ENCODE assay signal across 9 cellular contexts in the genomic region with DNA sequence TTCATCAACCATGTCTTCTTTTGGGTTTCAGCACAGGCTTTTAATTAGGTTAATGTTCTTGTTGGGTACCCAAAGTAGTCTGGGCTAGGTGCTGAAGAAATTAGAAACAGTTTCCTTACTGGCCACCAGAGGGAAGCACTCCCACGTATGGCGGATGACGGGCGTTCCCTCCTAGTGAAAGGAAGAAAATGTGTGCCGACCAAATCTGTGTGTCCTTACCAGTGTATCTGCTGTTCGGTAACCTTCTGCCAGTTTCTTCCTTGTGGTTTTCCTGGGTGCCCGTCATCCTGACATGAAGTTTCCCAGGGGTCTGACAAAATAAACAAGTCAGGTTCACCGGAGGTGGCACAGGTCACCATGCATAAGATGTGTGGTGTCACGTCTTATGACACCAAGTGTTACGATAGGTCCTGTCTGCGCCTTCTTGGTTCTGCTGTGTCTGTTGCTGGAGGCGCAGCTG. TPM values are rescaled to one million over a fixed set of nuclear protein-coding genes. Genes with fewer than 3 reads are reported as not detected.
DNase-seq lines count a peak whose midpoint lies in the region; ATAC-seq and TF ChIP-seq lines count a peak whose summit lies in the region.
"Had no signal": no experiment of that assay in that cellular context is flagged by ENCODE, and none has a peak within 500 bp of the region (broad histone marks: within the 10 kb centered on the region; RNA-seq: fewer than 3 reads in every experiment).

No MANE protein-coding gene starts in this region.

- H3K4me3 Mint-ChIP-seq in activated naive CD4-positive, alpha-beta T cell treated with anti-CD3 and anti-CD28 coated beads, Interleukin-2, amount 10 ng/mL, durations not matched to agents 7 days and 5 days = no peak overlapping the region

- no peaks in the 10 kb centered on the region for H3K27me3 Mint-ChIP-seq in activated naive CD4-positive, alpha-beta T cell treated with anti-CD3 and anti-CD28 coated beads, Interleukin-2, amount 10 ng/mL, durations not matched to agents 7 days and 5 days

- ATAC-seq in Right ventricle myocardium inferior (peak; percentile 83), SK-N-SH treated with all-trans-retinoic acid at 6 μM for 48 hours (peak; percentile 97)

- CTCF ChIA-PET in activated naive CD4-positive, alpha-beta T cell treated with anti-CD3 and anti-CD28 coated beads, Interleukin-2, amount 10 ng/mL, durations not matched to agents 7 days and 5 days (lab: Charles Lee) = interaction anchor here (0.7 to 4.0 kb wide), 10 partner anchors 12 to 434 kb away, joined by 3 to 30 read pairs (median 4); a partner anchor contains a TSS

- peaks cover 5% of the 10 kb centered on the region for H3K4me1 Mint-ChIP-seq in activated naive CD4-positive, alpha-beta T cell treated with anti-CD3 and anti-CD28 coated beads, Interleukin-2, amount 10 ng/mL, durations not matched to agents 7 days and 5 days

- H3K9me3 Mint-ChIP-seq in activated naive CD4-positive, alpha-beta T cell treated with anti-CD3 and anti-CD28 coated beads, Interleukin-2, amount 10 ng/mL, durations not matched to agents 7 days and 5 days = no peaks in the 10 kb centered on the region

- no peak overlapping the region for H3K27ac Mint-ChIP-seq in activated naive CD4-positive, alpha-beta T cell treated with anti-CD3 and anti-CD28 coated beads, Interleukin-2, amount 10 ng/mL, durations not matched to agents 7 days and 5 days

- DNase-seq in Right ventricle myocardium inferior (ENCODE audit: missing footprints) (no peak), cardiac septum (ENCODE audit: low spot score) (no peak), M059J (ENCODE audit: low read depth) (peak; percentile 58), head of caudate nucleus (peak in 41 of 42 donors; percentile 26 to 82 (median 56)), putamen (ENCODE audit: low spot score) (peak; percentile 47), ecto neural progenitor cell (ENCODE audit: low spot score) (no peak)
- DNase-seq in activated naive CD4-positive, alpha-beta T cell treated with anti-CD3 and anti-CD28 coated beads, Interleukin-2, amount 10 ng/mL, durations not matched to agents 7 days and 5 days = peak; percentile 69

- intact Hi-C loops in Right ventricle myocardium inferior (cut with DNase I) (no loop called here), cardiac septum (cut with DNase I) (loop anchor here (10.0 kb wide), 2 partner anchors 59 to 151 kb away; a partner anchor contains a TSS), head of caudate nucleus (cut with DNase I) (no loop called here)

- H3K36me3 Mint-ChIP-seq in activated naive CD4-positive, alpha-beta T cell treated with anti-CD3 and anti-CD28 coated beads, Interleukin-2, amount 10 ng/mL, durations not matched to agents 7 days and 5 days = peaks cover 35% of the 10 kb centered on the region

TF ChIP-seq in SK-N-SH treated with all-trans-retinoic acid at 6 μM for 48 hours, 23 proteins besides CTCF, POLR2A, EP300 and RAD21:
- no peak for TF ChIP-seq ZNF8 (CRISPR knock-in tag; IDR thresholded peaks at IDR 0.05)
- TF ChIP-seq TOX (CRISPR knock-in tag; IDR thresholded peaks at IDR 0.05; ENCODE audit: borderline replicate concordance) = no peak
- TF ChIP-seq SNAI2 (CRISPR knock-in tag; IDR thresholded peaks at IDR 0.05) = no peak
- TF ChIP-seq RARB (CRISPR knock-in tag; IDR thresholded peaks at IDR 0.05) = no peak
- TF ChIP-seq, protein P1, sequence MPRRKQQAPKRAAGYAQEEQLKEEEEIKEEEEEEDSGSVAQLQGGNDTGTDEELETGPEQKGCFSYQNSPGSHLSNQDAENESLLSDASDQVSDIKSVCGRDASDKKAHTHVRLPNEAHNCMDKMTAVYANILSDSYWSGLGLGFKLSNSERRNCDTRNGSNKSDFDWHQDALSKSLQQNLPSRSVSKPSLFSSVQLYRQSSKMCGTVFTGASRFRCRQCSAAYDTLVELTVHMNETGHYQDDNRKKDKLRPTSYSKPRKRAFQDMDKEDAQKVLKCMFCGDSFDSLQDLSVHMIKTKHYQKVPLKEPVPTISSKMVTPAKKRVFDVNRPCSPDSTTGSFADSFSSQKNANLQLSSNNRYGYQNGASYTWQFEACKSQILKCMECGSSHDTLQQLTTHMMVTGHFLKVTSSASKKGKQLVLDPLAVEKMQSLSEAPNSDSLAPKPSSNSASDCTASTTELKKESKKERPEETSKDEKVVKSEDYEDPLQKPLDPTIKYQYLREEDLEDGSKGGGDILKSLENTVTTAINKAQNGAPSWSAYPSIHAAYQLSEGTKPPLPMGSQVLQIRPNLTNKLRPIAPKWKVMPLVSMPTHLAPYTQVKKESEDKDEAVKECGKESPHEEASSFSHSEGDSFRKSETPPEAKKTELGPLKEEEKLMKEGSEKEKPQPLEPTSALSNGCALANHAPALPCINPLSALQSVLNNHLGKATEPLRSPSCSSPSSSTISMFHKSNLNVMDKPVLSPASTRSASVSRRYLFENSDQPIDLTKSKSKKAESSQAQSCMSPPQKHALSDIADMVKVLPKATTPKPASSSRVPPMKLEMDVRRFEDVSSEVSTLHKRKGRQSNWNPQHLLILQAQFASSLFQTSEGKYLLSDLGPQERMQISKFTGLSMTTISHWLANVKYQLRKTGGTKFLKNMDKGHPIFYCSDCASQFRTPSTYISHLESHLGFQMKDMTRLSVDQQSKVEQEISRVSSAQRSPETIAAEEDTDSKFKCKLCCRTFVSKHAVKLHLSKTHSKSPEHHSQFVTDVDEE (CRISPR knock-in tag; IDR thresholded peaks at IDR 0.05) = no peak
- TF ChIP-seq TCF4 (CRISPR knock-in tag; IDR thresholded peaks at IDR 0.05; ENCODE audit: borderline replicate concordance) = no peak
- TF ChIP-seq BACH2 (CRISPR knock-in tag; IDR thresholded peaks at IDR 0.05; ENCODE audit: borderline replicate concordance) = no peak
- TF ChIP-seq ZNF565 (CRISPR knock-in tag; conservative IDR thresholded peaks at IDR 0.05; ENCODE audit: low read depth) = no peak
- no peak for TF ChIP-seq ZFP3 (CRISPR knock-in tag; IDR thresholded peaks at IDR 0.05)
- TF ChIP-seq CSDC2 (CRISPR knock-in tag; IDR thresholded peaks at IDR 0.05) = no peak
- no peak for TF ChIP-seq ARNTL (CRISPR knock-in tag; IDR thresholded peaks at IDR 0.05; ENCODE audit: borderline replicate concordance, low read depth)
- no peak for TF ChIP-seq ZNF70 (CRISPR knock-in tag; IDR thresholded peaks at IDR 0.05)
- no peak for TF ChIP-seq OSR1 (CRISPR knock-in tag; IDR thresholded peaks at IDR 0.05)
- no peak for TF ChIP-seq ESRRG (CRISPR knock-in tag; IDR thresholded peaks at IDR 0.05)
- TF ChIP-seq, protein P2, sequence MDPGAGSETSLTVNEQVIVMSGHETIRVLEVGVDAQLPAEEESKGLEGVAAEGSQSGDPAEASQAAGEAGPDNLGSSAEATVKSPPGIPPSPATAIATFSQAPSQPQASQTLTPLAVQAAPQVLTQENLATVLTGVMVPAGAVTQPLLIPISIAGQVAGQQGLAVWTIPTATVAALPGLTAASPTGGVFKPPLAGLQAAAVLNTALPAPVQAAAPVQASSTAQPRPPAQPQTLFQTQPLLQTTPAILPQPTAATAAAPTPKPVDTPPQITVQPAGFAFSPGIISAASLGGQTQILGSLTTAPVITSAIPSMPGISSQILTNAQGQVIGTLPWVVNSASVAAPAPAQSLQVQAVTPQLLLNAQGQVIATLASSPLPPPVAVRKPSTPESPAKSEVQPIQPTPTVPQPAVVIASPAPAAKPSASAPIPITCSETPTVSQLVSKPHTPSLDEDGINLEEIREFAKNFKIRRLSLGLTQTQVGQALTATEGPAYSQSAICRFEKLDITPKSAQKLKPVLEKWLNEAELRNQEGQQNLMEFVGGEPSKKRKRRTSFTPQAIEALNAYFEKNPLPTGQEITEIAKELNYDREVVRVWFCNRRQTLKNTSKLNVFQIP (CRISPR knock-in tag; IDR thresholded peaks at IDR 0.05; ENCODE audit: borderline replicate concordance, low read depth) = no peak

RNA-seq across cellular contexts. Expression of a gene that starts 6.0 kb away (rescaled TPM):
- total RNA-seq in Right ventricle myocardium inferior (not detected), cardiac septum (not detected)
- total RNA-seq in M059J (2014; rRNA removed; shearing (Covaris generic)) = not detected in 2 replicates
- total RNA-seq: lower leg skin had no signal

RNA-seq across cellular contexts. Expression of a gene that starts 45.0 kb away (rescaled TPM):
- total RNA-seq in Right ventricle myocardium inferior = 6.5 TPM
- total RNA-seq in cardiac septum = 5.2 TPM
- total RNA-seq in M059J (2014; rRNA removed; shearing (Covaris generic)) = 4.7 and 9.8 TPM in 2 replicates

Comparison
In these comparisons a context has a peak if more than half of its experiments do, and no peak if none do; other contexts are left out.
1. DNase-seq: peak in M059J (single experiment), activated naive CD4-positive, alpha-beta T cell treated with anti-CD3 and anti-CD28 coated beads, Interleukin-2, amount 10 ng/mL, durations not matched to agents 7 days and 5 days (single experiment), head of caudate nucleus (41 of 42) and putamen (single experiment); none in Right ventricle myocardium inferior (single experiment), cardiac septum (single experiment) and ecto neural progenitor cell (single experiment).